ENCODE assay signal across 15 cellular contexts in genomic region chr7:157503229-157503628, GRCh38.
A peak's percentile ranks its signal among the peaks of the same experiment; 100 is the strongest.
DNase-seq lines count a peak whose midpoint lies in the region; ATAC-seq and TF ChIP-seq lines count a peak whose summit lies in the region.
"Had no signal": no experiment of that assay in that cellular context is flagged by ENCODE, and none has a peak within 500 bp of the region (broad histone marks: within the 10 kb centered on the region; RNA-seq: fewer than 3 reads in every experiment).

No MANE protein-coding gene starts in this region.

- peak overlapping the region; percentile 53 for H3K27ac ChIP-seq in CD8-positive, alpha-beta T cell (ENCODE audit: low read depth, low read length)
- no peak overlapping the region for H3K27ac ChIP-seq in muscle layer of duodenum (ENCODE audit: low read length)
- H3K27ac ChIP-seq in gastroesophageal sphincter = no peak overlapping the region
- H3K27ac ChIP-seq: SK-N-MC had no signal

- H3K4me1 Mint-ChIP-seq in CD14-positive monocyte = peaks cover 21% of the 10 kb centered on the region
- H3K4me1 Mint-ChIP-seq in CD8-positive, alpha-beta T cell (ENCODE audit: low read depth) = peaks cover 25% of the 10 kb centered on the region
- H3K4me1 Mint-ChIP-seq in activated T-helper 1 cell treated with anti-CD3 and anti-CD28 coated beads, Interleukin-12 subunit alpha, Interleukin-12 subunit beta, Interleukin-2, Interleukin-4 antibody, amounts not matched to agents 30 ng/mL and 10 ng/mL and 1 ng/mL, durations not matched to agents 14 hours and 24 hours and 36 hours (ENCODE audit: low read depth) = peaks cover 33% of the 10 kb centered on the region
- H3K4me1 Mint-ChIP-seq: GM23338 had no signal

- intact Hi-C loops in CD14-positive monocyte (cut with micrococcal nuclease) (no loop called here), mucosa of descending colon (cut with DNase I, micrococcal nuclease) (no loop called here)
- intact Hi-C loops in CD8-positive, alpha-beta T cell (cut with DNase I, micrococcal nuclease) = loop anchor here (1.0 to 2.0 kb wide), 2 partner anchors 13 to 110 kb away; no protein-coding TSS in a partner anchor
- intact Hi-C loops in activated T-helper 1 cell treated with anti-CD3 and anti-CD28 coated beads, Interleukin-12 subunit alpha, Interleukin-12 subunit beta, Interleukin-2, Interleukin-4 antibody, amounts not matched to agents 30 ng/mL and 10 ng/mL and 1 ng/mL, durations not matched to agents 14 hours and 24 hours and 36 hours (cut with micrococcal nuclease) = loop anchor here (1.0 kb wide), 1 partner anchor 8 kb away; no protein-coding TSS in a partner anchor

- CTCF ChIA-PET in CD8-positive, alpha-beta T cell (lab: Charles Lee) = interaction anchor here (0.7 kb wide), 2 partner anchors 10 to 26 kb away, joined by 3 read pairs; no protein-coding TSS in a partner anchor

- peak overlapping the region; percentile 26 to 55 for H3K4me3 Mint-ChIP-seq in CD14-positive monocyte
- H3K4me3 Mint-ChIP-seq in CD8-positive, alpha-beta T cell = peak overlapping the region; percentile 79
- peak overlapping the region; percentile 69 for H3K4me3 Mint-ChIP-seq in activated T-helper 1 cell treated with anti-CD3 and anti-CD28 coated beads, Interleukin-12 subunit alpha, Interleukin-12 subunit beta, Interleukin-2, Interleukin-4 antibody, amounts not matched to agents 30 ng/mL and 10 ng/mL and 1 ng/mL, durations not matched to agents 14 hours and 24 hours and 36 hours
- H3K4me3 Mint-ChIP-seq: GM23338 had no signal

- H3K4me1 ChIP-seq in CD8-positive, alpha-beta T cell (ENCODE audit: insufficient read depth, low read length) = peaks cover 22% of the 10 kb centered on the region
- no peaks in the 10 kb centered on the region for H3K4me1 ChIP-seq in muscle layer of duodenum (ENCODE audit: control insufficient read depth in 1 of 2, insufficient read depth in 2 of 2, low read length in 2 of 2)
- H3K4me1 ChIP-seq in gastroesophageal sphincter = no peaks in the 10 kb centered on the region
- no peaks in the 10 kb centered on the region for H3K4me1 ChIP-seq in mucosa of descending colon (ENCODE audit: low read depth)
- H3K4me1 ChIP-seq: esophagus squamous epithelium had no signal

- no peaks in the 10 kb centered on the region for H3K36me3 Mint-ChIP-seq in CD14-positive monocyte
- H3K36me3 Mint-ChIP-seq in CD8-positive, alpha-beta T cell = no peaks in the 10 kb centered on the region
- peaks cover 2% of the 10 kb centered on the region for H3K36me3 Mint-ChIP-seq in activated T-helper 1 cell treated with anti-CD3 and anti-CD28 coated beads, Interleukin-12 subunit alpha, Interleukin-12 subunit beta, Interleukin-2, Interleukin-4 antibody, amounts not matched to agents 30 ng/mL and 10 ng/mL and 1 ng/mL, durations not matched to agents 14 hours and 24 hours and 36 hours (ENCODE audit: low read depth)
- H3K36me3 Mint-ChIP-seq: IgD-negative memory B cell had no signal

- peaks cover 5 to 32% (median 22%) of the 10 kb centered on the region in 7 donors for H3K9me3 Mint-ChIP-seq in CD14-positive monocyte
- peaks cover 7% of the 10 kb centered on the region for H3K9me3 Mint-ChIP-seq in CD8-positive, alpha-beta T cell
- H3K9me3 Mint-ChIP-seq in activated T-helper 1 cell treated with anti-CD3 and anti-CD28 coated beads, Interleukin-12 subunit alpha, Interleukin-12 subunit beta, Interleukin-2, Interleukin-4 antibody, amounts not matched to agents 30 ng/mL and 10 ng/mL and 1 ng/mL, durations not matched to agents 14 hours and 24 hours and 36 hours = peaks cover 24% of the 10 kb centered on the region

- H3K27me3 Mint-ChIP-seq in CD14-positive monocyte (ENCODE audit: low read depth in 3 of 3) = peaks cover 14 to 24% (median 22%) of the 10 kb centered on the region in 3 donors
- peaks cover 8% of the 10 kb centered on the region for H3K27me3 Mint-ChIP-seq in CD8-positive, alpha-beta T cell (ENCODE audit: low read depth)
- H3K27me3 Mint-ChIP-seq in activated T-helper 1 cell treated with anti-CD3 and anti-CD28 coated beads, Interleukin-12 subunit alpha, Interleukin-12 subunit beta, Interleukin-2, Interleukin-4 antibody, amounts not matched to agents 30 ng/mL and 10 ng/mL and 1 ng/mL, durations not matched to agents 14 hours and 24 hours and 36 hours (ENCODE audit: insufficient read depth) = peaks cover 15% of the 10 kb centered on the region

- no peaks in the 10 kb centered on the region for H3K36me3 ChIP-seq in CD8-positive, alpha-beta T cell (ENCODE audit: insufficient read depth, low read length)
- no peaks in the 10 kb centered on the region for H3K36me3 ChIP-seq in muscle layer of duodenum (ENCODE audit: control insufficient read depth in 1 of 2, insufficient read depth in 2 of 2, low read length in 2 of 2)
- H3K36me3 ChIP-seq in gastroesophageal sphincter = no peaks in the 10 kb centered on the region
- H3K36me3 ChIP-seq in mucosa of descending colon (ENCODE audit: low read depth) = no peaks in the 10 kb centered on the region
- H3K36me3 ChIP-seq: esophagus squamous epithelium had no signal

- TF ChIP-seq POLR2A in gastroesophageal sphincter (IDR thresholded peaks at IDR 0.05) = no peak

- H3K9me3 ChIP-seq in CD8-positive, alpha-beta T cell (ENCODE audit: low read length) = no peaks in the 10 kb centered on the region
- peaks cover 0 to 9% of the 10 kb centered on the region in 2 donors for H3K9me3 ChIP-seq in muscle layer of duodenum (ENCODE audit: control insufficient read depth in 1 of 2, low read length in 2 of 2)
- H3K9me3 ChIP-seq in gastroesophageal sphincter = peaks cover 0 to 21% (median 0%) of the 10 kb centered on the region in 3 donors
- no peaks in the 10 kb centered on the region for H3K9me3 ChIP-seq in mucosa of descending colon

- TF ChIP-seq EP300 in gastroesophageal sphincter (IDR thresholded peaks at IDR 0.05) = no peak

- DNase-seq in CD14-positive monocyte (ENCODE audit: low spot score) = peak; percentile 17
- peak in 1 of 7 experiments; percentile 38 for DNase-seq in CD8-positive, alpha-beta T cell
- no peak for DNase-seq in activated T-helper 1 cell treated with anti-CD3 and anti-CD28 coated beads, Interleukin-12 subunit alpha, Interleukin-12 subunit beta, Interleukin-2, Interleukin-4 antibody, amounts not matched to agents 30 ng/mL and 10 ng/mL and 1 ng/mL, durations not matched to agents 14 hours and 24 hours and 36 hours (ENCODE audit: low spot score)
- no peak for DNase-seq in NCI-H187 treated with DMSO at 0.1 percent for 48 hours (lab: John Stamatoyannopoulos, UW)
- no peak for DNase-seq in mucosa of descending colon
- DNase-seq: Calu3, esophagus squamous epithelium, hippocampal formation, NCI-H1417, OCI-M1 had no signal

- POLR2A ChIA-PET in CD8-positive, alpha-beta T cell (lab: Charles Lee) = interaction anchor here (1.2 to 2.0 kb wide), 3 partner anchors 12 to 110 kb away, joined by 3 to 6 read pairs (median 3); no protein-coding TSS in a partner anchor

- no peaks in the 10 kb centered on the region for H3K27me3 ChIP-seq in CD8-positive, alpha-beta T cell (ENCODE audit: insufficient read depth, low read length)
- H3K27me3 ChIP-seq in muscle layer of duodenum (ENCODE audit: low read depth, low read length) = peaks cover 5% of the 10 kb centered on the region
- H3K27me3 ChIP-seq in gastroesophageal sphincter = peaks cover 31% of the 10 kb centered on the region

- H3K4me3 ChIP-seq in CD8-positive, alpha-beta T cell (ENCODE audit: low read depth, low read length) = peak overlapping the region; percentile 22
- H3K4me3 ChIP-seq in muscle layer of duodenum (ENCODE audit: low read depth in 1 of 2, low read length in 2 of 2) = peak overlapping the region; percentile 3 to 21
- H3K4me3 ChIP-seq in gastroesophageal sphincter = no peak overlapping the region
- H3K4me3 ChIP-seq in mucosa of descending colon = no peak overlapping the region
- H3K4me3 ChIP-seq: GM23338, SK-N-MC had no signal

- ATAC-seq in CD8-positive, alpha-beta T cell = peak; percentile 42
- ATAC-seq in gastroesophageal sphincter (no peak), mucosa of descending colon (no peak)
- ATAC-seq: GM23338 had no signal

- WGBS in gastroesophageal sphincter (ENCODE audit: low coverage in 1 of 2), 2 donors = 37 to 60% methylated on average over 4 of the region's 4 CpGs

- peak overlapping the region in 6 of 7 donors; percentile 26 to 92 (median 74) for H3K27ac Mint-ChIP-seq in CD14-positive monocyte
- H3K27ac Mint-ChIP-seq in CD8-positive, alpha-beta T cell = peak overlapping the region; percentile 92
- H3K27ac Mint-ChIP-seq in activated T-helper 1 cell treated with anti-CD3 and anti-CD28 coated beads, Interleukin-12 subunit alpha, Interleukin-12 subunit beta, Interleukin-2, Interleukin-4 antibody, amounts not matched to agents 30 ng/mL and 10 ng/mL and 1 ng/mL, durations not matched to agents 14 hours and 24 hours and 36 hours = peak overlapping the region; percentile 97
- H3K27ac Mint-ChIP-seq: GM23338 had no signal

- TF ChIP-seq CTCF in CD14-positive monocyte (IDR thresholded peaks at IDR 0.05) (no peak), gastroesophageal sphincter (IDR thresholded peaks at IDR 0.05) (no peak), mucosa of descending colon (IDR thresholded peaks at IDR 0.05) (no peak)
- no peak for TF ChIP-seq CTCF in CD8-positive, alpha-beta T cell (IDR thresholded peaks at IDR 0.05)

Comparison
In these comparisons a context has a peak if more than half of its experiments do, and no peak if none do; other contexts are left out.
1. H3K4me3 ChIP-seq: peak in CD8-positive, alpha-beta T cell (single experiment) and muscle layer of duodenum (2 of 2); none in gastroesophageal sphincter (0 of 2) and mucosa of descending colon (single experiment).
2. intact Hi-C loops: an anchor here in CD8-positive, alpha-beta T cell (1.0 to 2.0 kb wide) and activated T-helper 1 cell treated with anti-CD3 and anti-CD28 coated beads, Interleukin-12 subunit alpha, Interleukin-12 subunit beta, Interleukin-2, Interleukin-4 antibody, amounts not matched to agents 30 ng/mL and 10 ng/mL and 1 ng/mL, durations not matched to agents 14 hours and 24 hours and 36 hours (1.0 kb wide); none called in CD14-positive monocyte and mucosa of descending colon.
3. Peak in every context shown above with its lines, with median percentiles within 50 percentile points of each other: H3K27ac Mint-ChIP-seq and H3K4me3 Mint-ChIP-seq.